Comparison of ENCODE assay signal across 13 cellular contexts in genomic region chr14:100104006-100104352, GRCh38. TPM values are rescaled to one million over a fixed set of nuclear protein-coding genes. Genes with fewer than 3 reads are reported as not detected.
A peak's percentile ranks its signal among the peaks of the same experiment; 100 is the strongest.
DNase-seq lines count a peak whose midpoint lies in the region; ATAC-seq and TF ChIP-seq lines count a peak whose summit lies in the region.
"Had no signal": no experiment of that assay in that cellular context is flagged by ENCODE, and none has a peak within 500 bp of the region (broad histone marks: within the 10 kb centered on the region; RNA-seq: fewer than 3 reads in every experiment).

No MANE protein-coding gene starts in this region.

- TF ChIP-seq CTCF in DOHH2 (IDR thresholded peaks at IDR 0.05; ENCODE audit: low read depth, low read length, poor library complexity, severe bottlenecking) (no peak), ascending aorta (IDR thresholded peaks at IDR 0.05) (no peak)

- in situ Hi-C loops in HAP-1 (cut with MboI; ENCODE audit: low sequenced_read_pairs) = no loop called here

- no peaks in the 10 kb centered on the region for H3K9me2 ChIP-seq in DOHH2 (replicated peaks; ENCODE audit: control insufficient read depth, low read length)

- peaks cover 62 to 96% (median 95%) of the 10 kb centered on the region in 4 donors for H3K4me1 Mint-ChIP-seq in naive thymus-derived CD8-positive, alpha-beta T cell

- no peaks in the 10 kb centered on the region for H3K27me3 ChIP-seq in BLaER1
- no peaks in the 10 kb centered on the region for H3K27me3 ChIP-seq in DOHH2 (ENCODE audit: control insufficient read depth, low read length)
- H3K27me3 ChIP-seq in ascending aorta = no peaks in the 10 kb centered on the region
- no peaks in the 10 kb centered on the region for H3K27me3 ChIP-seq in HAP-1 (ENCODE audit: low read depth)
- H3K27me3 ChIP-seq: cardiac muscle cell had no signal

- H3K9me3 Mint-ChIP-seq in naive thymus-derived CD8-positive, alpha-beta T cell = no peaks in the 10 kb centered on the region

- POLR2A ChIA-PET in naive thymus-derived CD8-positive, alpha-beta T cell (lab: Charles Lee) = interaction anchor here (0.8 to 59.1 kb wide), 2 partner anchors 30 to 43 kb away, joined by 3 to 2215 read pairs; partner anchors contain the start of gene EVL

- H3K27ac Mint-ChIP-seq in naive thymus-derived CD8-positive, alpha-beta T cell = peak overlapping the region; percentile 93 to 98 (median 96)

- H3K79me2 ChIP-seq in DOHH2 (ENCODE audit: control insufficient read depth, low read length) = no peaks in the 10 kb centered on the region

- no peaks in the 10 kb centered on the region for H3F3A ChIP-seq in DOHH2 (ENCODE audit: control insufficient read depth, insufficient read depth)

- H3K4me3 ChIP-seq in BLaER1 (no peak overlapping the region), DOHH2 (ENCODE audit: low read length) (no peak overlapping the region), ascending aorta (no peak overlapping the region), HAP-1 (no peak overlapping the region)
- H3K4me3 ChIP-seq: cardiac muscle cell had no signal

- no peak for ATAC-seq in naive thymus-derived CD8-positive, alpha-beta T cell
- no peak for ATAC-seq in GM19328 (IDR thresholded peaks at IDR 0.05; ENCODE audit: unreplicated experiment)

- H3K9me3 ChIP-seq in BLaER1 = no peaks in the 10 kb centered on the region
- no peaks in the 10 kb centered on the region for H3K9me3 ChIP-seq in DOHH2 (ENCODE audit: control insufficient read depth, insufficient read depth, low read length)
- H3K9me3 ChIP-seq in ascending aorta = no peaks in the 10 kb centered on the region
- H3K9me3 ChIP-seq in HAP-1 = no peaks in the 10 kb centered on the region

- DNase-seq in ascending aorta (ENCODE audit: low spot score in 2 of 2) = no peak
- DNase-seq in naive thymus-derived CD8-positive, alpha-beta T cell = peak in 1 of 10 donors; percentile 30
- no peak for DNase-seq in medulla oblongata (ENCODE audit: extremely low spot score)
- no peak for DNase-seq in HAP-1 (ENCODE audit: low spot score in 2 of 2)
- DNase-seq in stimulated activated CD4-positive, alpha-beta T cell treated with anti-CD3 and anti-CD28 coated beads, Interleukin-15, amount 100 ng/mL, for 24 hours = no peak
- DNase-seq: DMS153, NCI-H1048, NCI-H69 had no signal

- H3K4me3 Mint-ChIP-seq in naive thymus-derived CD8-positive, alpha-beta T cell = peak overlapping the region; percentile 57 to 89 (median 78)

- peaks cover 70% of the 10 kb centered on the region for H3K36me3 ChIP-seq in BLaER1
- H3K36me3 ChIP-seq in DOHH2 (ENCODE audit: control insufficient read depth, low read length) = no peaks in the 10 kb centered on the region
- no peaks in the 10 kb centered on the region for H3K36me3 ChIP-seq in ascending aorta
- no peaks in the 10 kb centered on the region; the same call in 1 of the 2 replicates for H3K36me3 ChIP-seq in HAP-1 (replicated peaks)
- H3K36me3 ChIP-seq: cardiac muscle cell had no signal

- H3K4me2 ChIP-seq in BLaER1 (peak overlapping the region; percentile 75), DOHH2 (ENCODE audit: low read length) (peak overlapping the region; percentile 20)

- H3K27ac ChIP-seq in BLaER1 (no peak overlapping the region), DOHH2 (ENCODE audit: low read depth, low read length) (no peak overlapping the region), ascending aorta (peak overlapping the region; percentile 61 to 81)
- H3K27ac ChIP-seq: cardiac muscle cell had no signal

- intact Hi-C loops in ascending aorta (cut with DNase I) = loop anchor here (10.0 kb wide), 1 partner anchor 369 kb away; no protein-coding TSS in a partner anchor

- no peaks in the 10 kb centered on the region for H3K27me3 Mint-ChIP-seq in naive thymus-derived CD8-positive, alpha-beta T cell

- H3K4me1 ChIP-seq in BLaER1 (peaks cover 74% of the 10 kb centered on the region), DOHH2 (ENCODE audit: control insufficient read depth, low read length) (peaks cover 31% of the 10 kb centered on the region), ascending aorta (peaks cover 21 to 40% of the 10 kb centered on the region in 2 donors), HAP-1 (no peaks in the 10 kb centered on the region)

- peaks cover 0 to 97% (median 23%) of the 10 kb centered on the region in 3 donors for H3K36me3 Mint-ChIP-seq in naive thymus-derived CD8-positive, alpha-beta T cell

- no peak overlapping the region; the same call in 1 of the 2 replicates for H3K9ac ChIP-seq in BLaER1

- H4K20me1 ChIP-seq in BLaER1 (peaks cover 100% of the 10 kb centered on the region), DOHH2 (ENCODE audit: control insufficient read depth, insufficient read depth, low read depth, low read length) (no peaks in the 10 kb centered on the region)

RNA-seq across cellular contexts. Expression of gene EVL, which starts 38.8 kb away (rescaled TPM):
- total RNA-seq in ascending aorta = 11.7 TPM
- 1,000 to 10,000 TPM; 1,491 to 1,493 TPM for total RNA-seq in naive thymus-derived CD8-positive, alpha-beta T cell
- 100 to 1,000 TPM; 111 to 153 (median 148) TPM for polyA plus RNA-seq in naive thymus-derived CD8-positive, alpha-beta T cell

RNA-seq across cellular contexts. Expression of gene DEGS2, which starts 55.5 kb away (rescaled TPM):
- 1.6 TPM for total RNA-seq in ascending aorta
- under 1 TPM in 1 of 2 experiments, not detected in 1; 0.49 TPM for total RNA-seq in naive thymus-derived CD8-positive, alpha-beta T cell
- polyA plus RNA-seq in naive thymus-derived CD8-positive, alpha-beta T cell = 1 to 10 TPM in 2 of 3 donors, under 1 TPM in 1; 0.39 to 1.1 (median 1.0) TPM
- total RNA-seq: SK-MEL-5 had no signal

Comparison
In these comparisons a context has a peak if more than half of its experiments do, and no peak if none do; other contexts are left out.
1. H3K27ac ChIP-seq: peak in ascending aorta (2 of 2); none in BLaER1 (single experiment) and DOHH2 (single experiment).
2. RNA of gene EVL, which starts 38.8 kb away (total RNA-seq): 1,491 to 1,493 TPM in naive thymus-derived CD8-positive, alpha-beta T cell; 11.7 TPM in ascending aorta (single experiment); every median in the first group is over 100 times any median in the second.